Comparison of ENCODE assay signal across 18 cellular contexts in genomic region chr6:170497845-170498281, GRCh38. TPM values are rescaled to one million over a fixed set of nuclear protein-coding genes. Genes with fewer than 3 reads are reported as not detected.
A peak's percentile ranks its signal among the peaks of the same experiment; 100 is the strongest.
DNase-seq lines count a peak whose midpoint lies in the region; ATAC-seq lines count a peak whose summit lies in the region.
"Had no signal": no experiment of that assay in that cellular context is flagged by ENCODE, and none has a peak within 500 bp of the region (broad histone marks: within the 10 kb centered on the region; RNA-seq: fewer than 3 reads in every experiment).

No MANE protein-coding gene starts in this region.

- no peak overlapping the region for H3K4ac ChIP-seq in trophoblast cell (ENCODE audit: low read depth, low read length)

- H2BK120ac ChIP-seq in trophoblast cell (ENCODE audit: insufficient read depth, low read length, poor library complexity) = peak overlapping the region; percentile 67

- no peak overlapping the region for H3K4me3 ChIP-seq in trophoblast cell (ENCODE audit: low read depth, low read length)
- H3K4me3 ChIP-seq: A549, colonic mucosa, hepatocyte, lung, ovary had no signal

- H3K18ac ChIP-seq in trophoblast cell (ENCODE audit: low read length) = no peak overlapping the region

- peak overlapping the region; percentile 61 for H2BK5ac ChIP-seq in trophoblast cell (ENCODE audit: low read depth, low read length, poor library complexity)

- peak overlapping the region; percentile 42 for H2BK12ac ChIP-seq in trophoblast cell (ENCODE audit: low read length)

- peaks cover 2 to 9% of the 10 kb centered on the region in 2 experiments for H3K4me1 ChIP-seq in trophoblast cell (ENCODE audit: control insufficient read depth in 1 of 2, insufficient read depth in 2 of 2, low read length in 2 of 2)
- H3K4me1 ChIP-seq: A549, colonic mucosa had no signal

- H3K79me1 ChIP-seq in trophoblast cell (ENCODE audit: low read length) = no peaks in the 10 kb centered on the region

- peak overlapping the region; percentile 71 for H2AFZ ChIP-seq in trophoblast cell (ENCODE audit: insufficient read depth, low read length, poor library complexity)
- H2AFZ ChIP-seq: hepatocyte had no signal

- H3K79me2 ChIP-seq in trophoblast cell (ENCODE audit: control insufficient read depth, insufficient read depth, low read length, poor library complexity) = peaks cover 2% of the 10 kb centered on the region
- H3K79me2 ChIP-seq: hepatocyte had no signal

- no peak overlapping the region for H3K14ac ChIP-seq in trophoblast cell (ENCODE audit: low read length)

- H3K36me3 ChIP-seq in trophoblast cell (ENCODE audit: control insufficient read depth in 1 of 2, insufficient read depth in 2 of 2, low read length in 2 of 2) = no peaks in the 10 kb centered on the region
- H3K36me3 ChIP-seq: colonic mucosa, ovary had no signal

- H3K4me2 ChIP-seq in trophoblast cell (ENCODE audit: low read length) = no peak overlapping the region
- H3K4me2 ChIP-seq: A549, hepatocyte had no signal

- no peak overlapping the region for H3K9ac ChIP-seq in trophoblast cell (ENCODE audit: low read length)

- no peak for ATAC-seq in GM21723 (IDR thresholded peaks at IDR 0.05; ENCODE audit: unreplicated experiment)
- ATAC-seq: A549, esophagus mucosa had no signal

- H2AK5ac ChIP-seq in trophoblast cell (ENCODE audit: low read length) = no peak overlapping the region

- peak overlapping the region; percentile 11 for H4K8ac ChIP-seq in trophoblast cell (ENCODE audit: low read depth, low read length)

- peak overlapping the region; percentile 0 for H3K27ac ChIP-seq in trophoblast cell (ENCODE audit: low read depth, low read length)
- H3K27ac ChIP-seq: A549, colonic mucosa, hepatocyte, ovary had no signal

- H3K9me3 ChIP-seq in trophoblast cell (ENCODE audit: insufficient read depth, low read depth, low read length) = peaks cover 18% of the 10 kb centered on the region
- H3K9me3 ChIP-seq: A549, colonic mucosa had no signal

- H4K12ac ChIP-seq in trophoblast cell (ENCODE audit: low read depth, low read length) = no peak overlapping the region

- H3K23ac ChIP-seq in trophoblast cell (ENCODE audit: low read length) = no peak overlapping the region

- no CpG with 5 or more reads among the region's 4 CpGs for WGBS in trophoblast cell (ENCODE audit: extremely low coverage, insufficient coverage, insufficient read length)

- peak; percentile 15 for DNase-seq in NCI-H2029 treated with DMSO at 0.1 percent for 48 hours (lab: John Stamatoyannopoulos, UW)
- no peak for DNase-seq in NCI-H2029 (lab: John Stamatoyannopoulos, UW)
- DNase-seq in NCI-H345 treated with DMSO at 0.1 percent for 48 hours (lab: John Stamatoyannopoulos, UW; ENCODE audit: unreplicated experiment) = peak; percentile 92
- peak; percentile 78 for DNase-seq in ecto neural progenitor cell (ENCODE audit: low spot score)
- peak in 1 of 2 donors; percentile 9 for DNase-seq in trophoblast cell
- DNase-seq in GDM1 (lab: John Stamatoyannopoulos, UW) = no peak
- no peak for DNase-seq in HPDE6-E6E7 (ENCODE audit: extremely low spot score)
- DNase-seq: activated naive CD4-positive, alpha-beta T cell treated with anti-CD3 and anti-CD28 coated beads, Interleukin-2, amount 50 U/mL, for 16 hours; CD4-positive, alpha-beta memory T cell; colonic mucosa; NCI-H2227 treated with DMSO at 0.1 percent for 48 hours; ovary; stimulated activated CD4-positive, alpha-beta T cell treated with anti-CD3 and anti-CD28 coated beads, Interleukin-15, amount 100 ng/mL, for 24 hours had no signal

- peak overlapping the region; percentile 18 for H4K91ac ChIP-seq in trophoblast cell (ENCODE audit: low read depth, low read length)

- H3K27me3 ChIP-seq in trophoblast cell (ENCODE audit: insufficient read depth, low read length) = no peaks in the 10 kb centered on the region
- H3K27me3 ChIP-seq: colonic mucosa, ovary had no signal

RNA-seq across cellular contexts. Expression of gene PSMB1, which starts 55.2 kb away (rescaled TPM):
- polyA plus RNA-seq in trophoblast cell (2013) = 328 and 338 TPM in 2 replicates

RNA-seq across cellular contexts. Expression of gene TBP, which starts 56.3 kb away (rescaled TPM):
- 24.0 and 25.4 TPM in 2 replicates for polyA plus RNA-seq in trophoblast cell (2013)

Comparison
In these comparisons a context has a peak if more than half of its experiments do, and no peak if none do; other contexts are left out.
1. DNase-seq: peak in NCI-H2029 treated with DMSO at 0.1 percent for 48 hours (single experiment), NCI-H345 treated with DMSO at 0.1 percent for 48 hours (single experiment) and ecto neural progenitor cell (single experiment); none in NCI-H2029 (single experiment), GDM1 (single experiment) and HPDE6-E6E7 (single experiment).